ENCODE assay signal across 11 cellular contexts in the genomic region with DNA sequence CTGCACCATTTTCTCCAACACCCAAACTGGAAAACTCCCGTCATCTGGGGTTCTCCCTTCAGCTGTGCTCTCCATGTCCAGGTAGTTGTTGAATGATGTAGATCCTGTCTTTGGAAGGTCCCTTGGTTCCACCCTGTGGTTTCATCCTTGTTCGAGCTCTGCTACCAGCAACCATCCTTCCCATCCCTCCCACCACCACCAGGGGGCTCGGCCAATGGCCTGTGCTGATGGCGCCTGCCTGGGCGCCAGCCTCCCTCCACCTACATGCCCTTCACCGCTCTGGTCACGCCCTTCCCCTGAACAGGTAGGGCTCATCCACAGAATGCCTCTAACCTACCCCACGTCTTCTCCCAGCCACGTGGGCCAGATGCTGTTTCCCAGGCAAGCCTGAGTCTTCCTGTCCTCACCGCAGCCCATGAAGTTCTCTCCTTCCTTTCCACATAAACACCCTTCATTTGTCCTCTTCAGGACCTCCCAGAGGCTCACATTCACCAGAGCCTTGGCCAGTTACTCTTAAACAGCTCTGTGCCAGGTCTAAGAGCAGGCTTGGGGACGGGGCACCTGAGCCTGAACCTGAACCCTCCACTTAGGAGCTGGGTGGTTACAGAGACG.
DNase-seq lines count a peak whose midpoint lies in the region; ATAC-seq and TF ChIP-seq lines count a peak whose summit lies in the region.
"Had no signal": no experiment of that assay in that cellular context is flagged by ENCODE, and none has a peak within 500 bp of the region (broad histone marks: within the 10 kb centered on the region; RNA-seq: fewer than 3 reads in every experiment).

No MANE protein-coding gene starts in this region.

- no peaks in the 10 kb centered on the region for H3K9me3 Mint-ChIP-seq in stimulated activated effector memory CD8-positive, alpha-beta T cell treated with anti-CD3 and anti-CD28 coated beads, Interleukin-12 subunit alpha, Interleukin-12 subunit beta, amount 100 ng/mL, for 72 hours

- DNase-seq in NCI-H748 (lab: John Stamatoyannopoulos, UW; ENCODE audit: unreplicated experiment) (peak; percentile 22), NCI-H748 treated with DMSO at 0.1 percent for 48 hours (lab: John Stamatoyannopoulos, UW) (no peak), SK-N-SH (peak; percentile 66), fibroblast of mammary gland (ENCODE audit: low read depth) (no peak), NCI-H446 (lab: John Stamatoyannopoulos, UW) (no peak), GM03348 (ENCODE audit: low spot score) (no peak)
- no peak for DNase-seq in stimulated activated effector memory CD8-positive, alpha-beta T cell treated with anti-CD3 and anti-CD28 coated beads, Interleukin-12 subunit alpha, Interleukin-12 subunit beta, amount 100 ng/mL, for 72 hours (ENCODE audit: low spot score in 2 of 2)

- H3K4me3 ChIP-seq in SK-N-SH (ENCODE audit: low read depth in 2 of 2, low read length in 1 of 2) = no peak overlapping the region
- no peak overlapping the region for H3K4me3 ChIP-seq in fibroblast of mammary gland (ENCODE audit: control insufficient read depth, low read depth, low read length)
- H3K4me3 ChIP-seq: thoracic aorta had no signal

- ATAC-seq in stimulated activated effector memory CD8-positive, alpha-beta T cell treated with anti-CD3 and anti-CD28 coated beads, Interleukin-12 subunit alpha, Interleukin-12 subunit beta, amount 100 ng/mL, for 72 hours = no peak
- no peak for ATAC-seq in HG03095 (IDR thresholded peaks at IDR 0.05; ENCODE audit: unreplicated experiment)
- ATAC-seq: T-cell had no signal

- no peaks in the 10 kb centered on the region for H4K20me1 ChIP-seq in SK-N-SH (ENCODE audit: insufficient read depth)

- CTCF ChIA-PET in SK-N-SH (lab: Yijun Ruan, JAX) = interaction anchor here (0.8 to 1.9 kb wide), 13 partner anchors 9 to 1220 kb away, joined by 3 to 8 read pairs (median 3); no protein-coding TSS in a partner anchor

- TF ChIP-seq CTCF in SK-N-SH (IDR thresholded peaks at IDR 0.05) (peak; percentile 64), fibroblast of mammary gland (conservative IDR thresholded peaks at IDR 0.05; ENCODE audit: control insufficient read depth, insufficient read depth, low read depth, low read length) (peak; percentile 49)

- H3K9me3 ChIP-seq in SK-N-SH = no peaks in the 10 kb centered on the region
- H3K9me3 ChIP-seq: thoracic aorta had no signal

- peaks cover 35% of the 10 kb centered on the region for H3K27me3 ChIP-seq in SK-N-SH (ENCODE audit: insufficient read depth)

- H3F3A ChIP-seq in SK-N-SH (replicated peaks; ENCODE audit: insufficient read depth) = peaks cover 8% of the 10 kb centered on the region

- no peaks in the 10 kb centered on the region for H3K79me2 ChIP-seq in SK-N-SH (ENCODE audit: insufficient read depth)

- H3K36me3 Mint-ChIP-seq in stimulated activated effector memory CD8-positive, alpha-beta T cell treated with anti-CD3 and anti-CD28 coated beads, Interleukin-12 subunit alpha, Interleukin-12 subunit beta, amount 100 ng/mL, for 72 hours = peaks cover 5% of the 10 kb centered on the region
- H3K36me3 Mint-ChIP-seq: CD4-positive, alpha-beta memory T cell; T-cell had no signal

- no peak overlapping the region for H3K4me2 ChIP-seq in SK-N-SH

- no peaks in the 10 kb centered on the region for H3K36me3 ChIP-seq in SK-N-SH (replicated peaks in 1 of 2; ENCODE audit: control insufficient read depth in 1 of 2, insufficient read depth in 2 of 2, low read length in 1 of 2)
- H3K36me3 ChIP-seq: thoracic aorta had no signal

- H3K4me3 Mint-ChIP-seq in stimulated activated effector memory CD8-positive, alpha-beta T cell treated with anti-CD3 and anti-CD28 coated beads, Interleukin-12 subunit alpha, Interleukin-12 subunit beta, amount 100 ng/mL, for 72 hours = no peak overlapping the region
- H3K4me3 Mint-ChIP-seq: CD4-positive, alpha-beta memory T cell; T-cell had no signal

- peak; percentile 42 for TF ChIP-seq RAD21 in SK-N-SH (IDR thresholded peaks at IDR 0.05; ENCODE audit: low read length)

- no peak overlapping the region for H2AFZ ChIP-seq in SK-N-SH (ENCODE audit: low read depth)

- WGBS in SK-N-SH (ENCODE audit: low lambda C conversion rate) = 19% methylated on average over 12 of the region's 12 CpGs

- H3K9me2 ChIP-seq in SK-N-SH = no peaks in the 10 kb centered on the region

- H3K4me1 Mint-ChIP-seq in stimulated activated effector memory CD8-positive, alpha-beta T cell treated with anti-CD3 and anti-CD28 coated beads, Interleukin-12 subunit alpha, Interleukin-12 subunit beta, amount 100 ng/mL, for 72 hours = peaks cover 61% of the 10 kb centered on the region

- POLR2A ChIA-PET in SK-N-SH (lab: Yijun Ruan, JAX) = no interaction called here

- no peak for TF ChIP-seq EP300 in SK-N-SH (IDR thresholded peaks at IDR 0.05; ENCODE audit: borderline replicate concordance in 1 of 2, low read depth in 1 of 2, low read length in 1 of 2)

- H3K27ac Mint-ChIP-seq in stimulated activated effector memory CD8-positive, alpha-beta T cell treated with anti-CD3 and anti-CD28 coated beads, Interleukin-12 subunit alpha, Interleukin-12 subunit beta, amount 100 ng/mL, for 72 hours = peak overlapping the region; percentile 51

- no peak overlapping the region for H3K27ac ChIP-seq in SK-N-SH (ENCODE audit: low read depth in 2 of 2, low read length in 1 of 2)
- H3K27ac ChIP-seq: thoracic aorta had no signal

- 0 out of 4 replicates have a peak, but pooled peaks cover 0 to 5% of the 10 kb centered on the region in 2 experiments for H3K4me1 ChIP-seq in SK-N-SH (ENCODE audit: control insufficient read depth in 1 of 2, insufficient read depth in 2 of 2, low read depth in 1 of 2, low read length in 1 of 2)

- H3K9ac ChIP-seq in SK-N-SH = no peak overlapping the region

TF ChIP-seq in SK-N-SH, 30 proteins besides CTCF, POLR2A, EP300 and RAD21:
- TF ChIP-seq, protein P1, sequence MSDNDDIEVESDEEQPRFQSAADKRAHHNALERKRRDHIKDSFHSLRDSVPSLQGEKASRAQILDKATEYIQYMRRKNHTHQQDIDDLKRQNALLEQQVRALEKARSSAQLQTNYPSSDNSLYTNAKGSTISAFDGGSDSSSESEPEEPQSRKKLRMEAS (IDR thresholded peaks at IDR 0.05; ENCODE audit: low read depth) = no peak
- peak; percentile 51 for TF ChIP-seq SMC3 (IDR thresholded peaks at IDR 0.05; ENCODE audit: low read depth, low read length)

Comparison
In these comparisons a context has a peak if more than half of its experiments do, and no peak if none do; other contexts are left out.
1. DNase-seq: peak in NCI-H748 (single experiment) and SK-N-SH (single experiment); none in NCI-H748 treated with DMSO at 0.1 percent for 48 hours (single experiment), fibroblast of mammary gland (single experiment), stimulated activated effector memory CD8-positive, alpha-beta T cell treated with anti-CD3 and anti-CD28 coated beads, Interleukin-12 subunit alpha, Interleukin-12 subunit beta, amount 100 ng/mL, for 72 hours (0 of 2), NCI-H446 (0 of 2) and GM03348 (single experiment).